In genomic region chr2:180890781-180891180, GRCh38 we compare ENCODE assay signal across 14 cellular contexts.
DNase-seq lines count a peak whose midpoint lies in the region; TF ChIP-seq lines count a peak whose summit lies in the region.
"Had no signal": no experiment of that assay in that cellular context is flagged by ENCODE, and none has a peak within 500 bp of the region (broad histone marks: within the 10 kb centered on the region; RNA-seq: fewer than 3 reads in every experiment).

No MANE protein-coding gene starts in this region.

- in situ Hi-C loops in GM23248 (cut with MboI), result no loop called here

- H3K4me3 ChIP-seq in GM23248 (no peak overlapping the region), PC-9 (no peak overlapping the region), fibroblast of mammary gland (ENCODE audit: control insufficient read depth, low read depth, low read length) (no peak overlapping the region)
- H3K4me3 ChIP-seq: BLaER1 treated with 17β-estradiol and CSF1 and Interleukin-3, amounts not matched to agents 10 nM and 100 nM; GM12878 had no signal

- H3K9me2 ChIP-seq in GM23248 (ENCODE audit: insufficient read depth) (no peaks in the 10 kb centered on the region), PC-9 (ENCODE audit: insufficient read depth) (0 out of 2 replicates have a peak, but pooled peaks cover 5% of the 10 kb centered on the region)

- POLR2A ChIA-PET in PC-9 (lab: Charles Lee; ENCODE audit: unreplicated experiment), result no interaction called here

- H3K27ac ChIP-seq in GM23248 (no peak overlapping the region), PC-9 (no peak overlapping the region)
- H3K27ac ChIP-seq: BLaER1 treated with 17β-estradiol and CSF1 and Interleukin-3, amounts not matched to agents 10 nM and 100 nM had no signal

- H2AFZ ChIP-seq in GM23248 (no peak overlapping the region), PC-9 (0 out of 2 replicates have a peak overlapping the region, but pooled peaks have one; percentile 2)

- H3K79me2 ChIP-seq in GM23248 (ENCODE audit: insufficient read depth) (no peaks in the 10 kb centered on the region), PC-9 (ENCODE audit: low read depth) (no peaks in the 10 kb centered on the region)

- CTCF ChIA-PET in PC-9 (lab: Charles Lee), result no interaction called here

- H3K36me3 ChIP-seq in GM23248 (ENCODE audit: low read depth) (no peaks in the 10 kb centered on the region), PC-9 (ENCODE audit: low read depth) (no peaks in the 10 kb centered on the region)
- H3K36me3 ChIP-seq: BLaER1 treated with 17β-estradiol and CSF1 and Interleukin-3, amounts not matched to agents 10 nM and 100 nM had no signal

- no peaks in the 10 kb centered on the region for H4K20me1 ChIP-seq in GM23248 (ENCODE audit: insufficient read depth)
- no peaks in the 10 kb centered on the region for H4K20me1 ChIP-seq in PC-9 (ENCODE audit: insufficient read depth)
- H4K20me1 ChIP-seq: BLaER1 treated with 17β-estradiol and CSF1 and Interleukin-3, amounts not matched to agents 10 nM and 100 nM had no signal

- H3K27me3 ChIP-seq in GM23248 (replicated peaks; ENCODE audit: insufficient read depth) (no peaks in the 10 kb centered on the region), PC-9 (ENCODE audit: insufficient read depth, low read depth) (no peaks in the 10 kb centered on the region)
- H3K27me3 ChIP-seq: BLaER1 treated with 17β-estradiol and CSF1 and Interleukin-3, amounts not matched to agents 10 nM and 100 nM had no signal

- 70 to 88% methylated on average over 1 of the region's 1 CpG for whole genome bisulfite sequencing in GM23248 (ENCODE audit: low coverage in 1 of 2, low lambda C conversion rate in 2 of 2, missing lambda C conversion rate in 2 of 2), 2 experiments

- peak overlapping the region; percentile 7 for H3K4me2 ChIP-seq in GM23248 (ENCODE audit: unreplicated experiment)
- no peak overlapping the region for H3K4me2 ChIP-seq in PC-9
- H3K4me2 ChIP-seq: BLaER1 treated with 17β-estradiol and CSF1 and Interleukin-3, amounts not matched to agents 10 nM and 100 nM had no signal

- no peak overlapping the region for H3K9ac ChIP-seq in GM23248
- H3K9ac ChIP-seq: BLaER1 treated with 17β-estradiol and CSF1 and Interleukin-3, amounts not matched to agents 10 nM and 100 nM had no signal

- H3K4me1 ChIP-seq in GM23248 (ENCODE audit: insufficient read depth) (peaks cover 12% of the 10 kb centered on the region), PC-9 (replicated peaks; ENCODE audit: insufficient read depth) (no peaks in the 10 kb centered on the region)
- H3K4me1 ChIP-seq: BLaER1 treated with 17β-estradiol and CSF1 and Interleukin-3, amounts not matched to agents 10 nM and 100 nM had no signal

- DNase-seq in GM23248 (peak; percentile 37), PC-9 (no peak), fibroblast of mammary gland (ENCODE audit: low read depth) (peak; percentile 11), iPS-NIHi7 (ENCODE audit: extremely low spot score) (no peak), DMS79 (lab: John Stamatoyannopoulos, UW) (no peak), kidney glomerular epithelial cell (lab: John Stamatoyannopoulos, UW) (no peak)
- no peak for DNase-seq in central memory CD4-positive, alpha-beta T cell
- DNase-seq: NCI-H1092, NCI-H1694, NCI-H2107, NCI-H345, Right ventricle myocardium superior had no signal

- H3K9me3 ChIP-seq in GM23248 (ENCODE audit: low read depth) (no peaks in the 10 kb centered on the region), PC-9 (ENCODE audit: insufficient read depth, low read depth) (no peaks in the 10 kb centered on the region)
- H3K9me3 ChIP-seq: BLaER1 treated with 17β-estradiol and CSF1 and Interleukin-3, amounts not matched to agents 10 nM and 100 nM had no signal

- no peak for TF ChIP-seq CTCF in PC-9 (conservative IDR thresholded peaks at IDR 0.05)
- TF ChIP-seq CTCF in fibroblast of mammary gland (conservative IDR thresholded peaks at IDR 0.05; ENCODE audit: control insufficient read depth, insufficient read depth, low read depth, low read length), result no peak

- intact Hi-C loops in PC-9 (cut with micrococcal nuclease; ENCODE audit: unreplicated experiment), result loop anchor here (5.0 kb wide), 1 partner anchor 87 kb away; no protein-coding TSS in a partner anchor

- peaks cover 4% of the 10 kb centered on the region; the same call in 1 of the 2 replicates for H3F3A ChIP-seq in GM23248 (ENCODE audit: insufficient read depth)
- H3F3A ChIP-seq in PC-9 (ENCODE audit: insufficient read depth, low read depth), result no peaks in the 10 kb centered on the region

- no TSS peak for BruUV-seq in PC-9 (replicated peaks; lab: Mats Ljungman, UMichigan)

Comparison
In these comparisons a context has a peak if more than half of its experiments do, and no peak if none do; other contexts are left out.
1. DNase-seq: peak in GM23248 (single experiment) and fibroblast of mammary gland (single experiment); none in PC-9 (0 of 2), central memory CD4-positive, alpha-beta T cell (single experiment), iPS-NIHi7 (single experiment), DMS79 (single experiment) and kidney glomerular epithelial cell (single experiment).